Comparison of ENCODE assay signal across 9 cellular contexts in the genomic region with DNA sequence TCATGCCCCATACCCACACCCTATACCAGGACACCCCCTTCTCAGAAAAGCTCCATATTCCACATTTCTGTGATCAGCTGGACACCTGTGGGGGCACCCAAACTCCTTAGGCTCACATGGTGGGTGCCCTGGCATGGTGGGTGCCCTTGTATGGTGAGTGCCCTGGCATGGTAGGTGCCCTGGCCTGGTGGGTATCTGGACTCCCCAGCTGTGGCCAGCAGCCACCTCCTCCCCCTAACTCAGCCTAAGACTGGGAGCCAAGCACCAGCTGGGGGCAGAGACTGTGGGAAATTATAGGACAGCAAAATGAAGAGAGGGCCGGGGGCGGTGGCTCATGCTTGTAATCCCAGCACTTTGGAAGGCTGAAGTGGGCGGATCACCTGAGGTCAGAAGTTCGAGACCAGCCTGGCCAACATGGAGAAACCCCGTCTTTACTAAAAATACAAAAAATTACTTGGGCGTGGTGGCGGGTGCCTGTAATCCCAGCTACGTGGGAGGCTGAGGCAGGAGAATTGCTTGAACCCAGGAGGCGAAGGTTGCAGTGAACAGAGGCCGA. TPM values are rescaled to one million over a fixed set of nuclear protein-coding genes. Genes with fewer than 3 reads are reported as not detected.
DNase-seq lines count a peak whose midpoint lies in the region; ATAC-seq and TF ChIP-seq lines count a peak whose summit lies in the region.
"Not testable (repeated sequence)": the region's sequence is repeated elsewhere in the genome, so short reads cannot be mapped to it uniquely, and the experiment has no call there.
"Had no signal": no experiment of that assay in that cellular context is flagged by ENCODE, and none has a peak within 500 bp of the region (broad histone marks: within the 10 kb centered on the region; RNA-seq: fewer than 3 reads in every experiment).

No MANE protein-coding gene starts in this region.

- peak overlapping the region in 5 of 7 donors; percentile 10 to 79 (median 59) for H3K27ac Mint-ChIP-seq in CD4-positive, alpha-beta memory T cell
- H3K27ac Mint-ChIP-seq in activated CD4-positive, alpha-beta memory T cell treated with anti-CD3 and anti-CD28 coated beads, Interleukin-2, amount 10 ng/mL, durations not matched to agents 7 days and 5 days; activated naive CD4-positive, alpha-beta T cell treated with anti-CD3 and anti-CD28 coated beads, Interleukin-2, amount 50 U/mL, for 24 hours; immature natural killer cell; natural killer cell treated with Interleukin-12 subunit alpha and Interleukin-12 subunit beta and Interleukin-15 and Interleukin-18, amount 100 ng/mL, for 72 hours; stimulated activated naive B cell treated with anti-CD40 and anti-IgM and Interleukin-4, amounts not matched to agents 10 μg/mL and 1 μg/mL and 100 μg/mL, for 72 hours: not testable (repeated sequence)
- peak overlapping the region; percentile 61 for H3K27ac Mint-ChIP-seq in chondrocyte (ENCODE audit: unreplicated experiment)

- H3K4me3 ChIP-seq in CD4-positive, alpha-beta memory T cell (ENCODE audit: low read length in 2 of 2), result not testable (repeated sequence)

- H3K9me3 ChIP-seq in CD4-positive, alpha-beta memory T cell (ENCODE audit: control insufficient read depth in 1 of 2, low read length in 2 of 2), result not testable (repeated sequence)

- H3K4me1 Mint-ChIP-seq in CD4-positive, alpha-beta memory T cell, result peaks cover 12 to 43% (median 25%) of the 10 kb centered on the region in 4 donors
- peaks cover 44% of the 10 kb centered on the region for H3K4me1 Mint-ChIP-seq in activated CD4-positive, alpha-beta memory T cell treated with anti-CD3 and anti-CD28 coated beads, Interleukin-2, amount 10 ng/mL, durations not matched to agents 7 days and 5 days
- H3K4me1 Mint-ChIP-seq in activated naive CD4-positive, alpha-beta T cell treated with anti-CD3 and anti-CD28 coated beads, Interleukin-2, amount 50 U/mL, for 24 hours, result peaks cover 14% of the 10 kb centered on the region
- H3K4me1 Mint-ChIP-seq in chondrocyte (ENCODE audit: low read depth) (peaks cover 40% of the 10 kb centered on the region), immature natural killer cell (peaks cover 14 to 20% of the 10 kb centered on the region in 2 donors)
- not testable (repeated sequence) for H3K4me1 Mint-ChIP-seq in natural killer cell treated with Interleukin-12 subunit alpha and Interleukin-12 subunit beta and Interleukin-15 and Interleukin-18, amount 100 ng/mL, for 72 hours (ENCODE audit: low read depth in 2 of 2)
- H3K4me1 Mint-ChIP-seq in stimulated activated naive B cell treated with anti-CD40 and anti-IgM and Interleukin-4, amounts not matched to agents 10 μg/mL and 1 μg/mL and 100 μg/mL, for 72 hours, result peaks cover 7 to 19% of the 10 kb centered on the region in 2 donors

- POLR2A ChIA-PET in CD4-positive, alpha-beta memory T cell (lab: Charles Lee; ENCODE audit: partially characterized antibody), result interaction anchor here (0.7 to 0.9 kb wide), 2 partner anchors 8 to 15 kb away, joined by 3 to 4 read pairs; no protein-coding TSS in a partner anchor
- POLR2A ChIA-PET in RWPE1 (lab: Yijun Ruan, JAX; ENCODE audit: low non-redundant PET), result interaction anchor here (0.7 kb wide), 1 partner anchor 60 kb away, joined by 9 read pairs; no protein-coding TSS in a partner anchor
- POLR2A ChIA-PET in activated CD4-positive, alpha-beta memory T cell treated with anti-CD3 and anti-CD28 coated beads, Interleukin-2, amount 10 ng/mL, durations not matched to agents 7 days and 5 days (lab: Charles Lee), result interaction anchor here (0.8 to 1.4 kb wide), 3 partner anchors 8 to 25 kb away, joined by 3 to 5 read pairs (median 5); no protein-coding TSS in a partner anchor

- ATAC-seq in natural killer cell treated with Interleukin-12 subunit alpha and Interleukin-12 subunit beta and Interleukin-15 and Interleukin-18, amount 100 ng/mL, for 72 hours; stimulated activated naive B cell treated with anti-CD40 and anti-IgM and Interleukin-4, amounts not matched to agents 10 μg/mL and 1 μg/mL and 100 μg/mL, for 72 hours (replicated peaks): not testable (repeated sequence)

- not testable (repeated sequence) for H3K36me3 ChIP-seq in CD4-positive, alpha-beta memory T cell (ENCODE audit: insufficient read depth, low read length)

- not testable (repeated sequence) for H3K27me3 ChIP-seq in CD4-positive, alpha-beta memory T cell (ENCODE audit: insufficient read depth, low read length)

- intact Hi-C loops in CD4-positive, alpha-beta memory T cell (cut with micrococcal nuclease), result not testable (repeated sequence)

- not testable (repeated sequence) for H3K9me3 Mint-ChIP-seq in CD4-positive, alpha-beta memory T cell; activated CD4-positive, alpha-beta memory T cell treated with anti-CD3 and anti-CD28 coated beads, Interleukin-2, amount 10 ng/mL, durations not matched to agents 7 days and 5 days; activated naive CD4-positive, alpha-beta T cell treated with anti-CD3 and anti-CD28 coated beads, Interleukin-2, amount 50 U/mL, for 24 hours; chondrocyte (ENCODE audit: low read depth); immature natural killer cell; natural killer cell treated with Interleukin-12 subunit alpha and Interleukin-12 subunit beta and Interleukin-15 and Interleukin-18, amount 100 ng/mL, for 72 hours; stimulated activated naive B cell treated with anti-CD40 and anti-IgM and Interleukin-4, amounts not matched to agents 10 μg/mL and 1 μg/mL and 100 μg/mL, for 72 hours

- H3K27me3 Mint-ChIP-seq in CD4-positive, alpha-beta memory T cell; chondrocyte (ENCODE audit: low read depth): not testable (repeated sequence)
- H3K27me3 Mint-ChIP-seq in activated CD4-positive, alpha-beta memory T cell treated with anti-CD3 and anti-CD28 coated beads, Interleukin-2, amount 10 ng/mL, durations not matched to agents 7 days and 5 days, result peaks cover 22% of the 10 kb centered on the region
- peaks cover 15% of the 10 kb centered on the region for H3K27me3 Mint-ChIP-seq in activated naive CD4-positive, alpha-beta T cell treated with anti-CD3 and anti-CD28 coated beads, Interleukin-2, amount 50 U/mL, for 24 hours
- H3K27me3 Mint-ChIP-seq in immature natural killer cell (ENCODE audit: low read depth in 3 of 3), result peaks cover 6 to 22% (median 21%) of the 10 kb centered on the region in 3 donors
- peaks cover 0 to 11% of the 10 kb centered on the region in 2 donors for H3K27me3 Mint-ChIP-seq in natural killer cell treated with Interleukin-12 subunit alpha and Interleukin-12 subunit beta and Interleukin-15 and Interleukin-18, amount 100 ng/mL, for 72 hours
- peaks cover 78 to 90% of the 10 kb centered on the region in 2 donors for H3K27me3 Mint-ChIP-seq in stimulated activated naive B cell treated with anti-CD40 and anti-IgM and Interleukin-4, amounts not matched to agents 10 μg/mL and 1 μg/mL and 100 μg/mL, for 72 hours

- peak overlapping the region; percentile 53 to 79 (median 62) for H3K4me3 Mint-ChIP-seq in CD4-positive, alpha-beta memory T cell
- H3K4me3 Mint-ChIP-seq in activated CD4-positive, alpha-beta memory T cell treated with anti-CD3 and anti-CD28 coated beads, Interleukin-2, amount 10 ng/mL, durations not matched to agents 7 days and 5 days, result peak overlapping the region; percentile 30
- peak overlapping the region; percentile 63 for H3K4me3 Mint-ChIP-seq in activated naive CD4-positive, alpha-beta T cell treated with anti-CD3 and anti-CD28 coated beads, Interleukin-2, amount 50 U/mL, for 24 hours
- H3K4me3 Mint-ChIP-seq in chondrocyte (ENCODE audit: unreplicated experiment) (peak overlapping the region; percentile 57), immature natural killer cell (peak overlapping the region in 3 of 5 donors; percentile 25 to 56 (median 27))
- H3K4me3 Mint-ChIP-seq in natural killer cell treated with Interleukin-12 subunit alpha and Interleukin-12 subunit beta and Interleukin-15 and Interleukin-18, amount 100 ng/mL, for 72 hours, result not testable (repeated sequence)
- peak overlapping the region; percentile 47 to 60 for H3K4me3 Mint-ChIP-seq in stimulated activated naive B cell treated with anti-CD40 and anti-IgM and Interleukin-4, amounts not matched to agents 10 μg/mL and 1 μg/mL and 100 μg/mL, for 72 hours

- not testable (repeated sequence) for H3K36me3 Mint-ChIP-seq in CD4-positive, alpha-beta memory T cell; activated naive CD4-positive, alpha-beta T cell treated with anti-CD3 and anti-CD28 coated beads, Interleukin-2, amount 50 U/mL, for 24 hours
- H3K36me3 Mint-ChIP-seq in activated CD4-positive, alpha-beta memory T cell treated with anti-CD3 and anti-CD28 coated beads, Interleukin-2, amount 10 ng/mL, durations not matched to agents 7 days and 5 days (ENCODE audit: low read depth), result peaks cover 32% of the 10 kb centered on the region
- peaks cover 25% of the 10 kb centered on the region for H3K36me3 Mint-ChIP-seq in chondrocyte (ENCODE audit: low read depth)
- H3K36me3 Mint-ChIP-seq in immature natural killer cell, result peaks cover 16 to 21% (median 16%) of the 10 kb centered on the region in 3 donors
- peaks cover 11% of the 10 kb centered on the region for H3K36me3 Mint-ChIP-seq in natural killer cell treated with Interleukin-12 subunit alpha and Interleukin-12 subunit beta and Interleukin-15 and Interleukin-18, amount 100 ng/mL, for 72 hours
- peaks cover 28 to 37% of the 10 kb centered on the region in 2 donors for H3K36me3 Mint-ChIP-seq in stimulated activated naive B cell treated with anti-CD40 and anti-IgM and Interleukin-4, amounts not matched to agents 10 μg/mL and 1 μg/mL and 100 μg/mL, for 72 hours

- not testable (repeated sequence) for H3K27ac ChIP-seq in CD4-positive, alpha-beta memory T cell (ENCODE audit: low read depth, low read length)
- peak overlapping the region; percentile 82 for H3K27ac ChIP-seq in RWPE1

- peaks cover 27% of the 10 kb centered on the region for H3K4me1 ChIP-seq in CD4-positive, alpha-beta memory T cell (ENCODE audit: insufficient read depth, low read length)

- DNase-seq in CD4-positive, alpha-beta memory T cell; RWPE1 (ENCODE audit: low spot score); activated CD4-positive, alpha-beta memory T cell treated with anti-CD3 and anti-CD28 coated beads, Interleukin-2, amount 10 ng/mL, durations not matched to agents 7 days and 5 days; chondrocyte (ENCODE audit: low spot score); immature natural killer cell; stimulated activated naive B cell treated with anti-CD40 and anti-IgM and Interleukin-4, amounts not matched to agents 10 μg/mL and 1 μg/mL and 100 μg/mL, for 72 hours: not testable (repeated sequence)
- peak; percentile 29 for DNase-seq in natural killer cell treated with Interleukin-12 subunit alpha and Interleukin-12 subunit beta and Interleukin-15 and Interleukin-18, amount 100 ng/mL, for 72 hours (ENCODE audit: low spot score)

- not testable (repeated sequence) for TF ChIP-seq CTCF in RWPE1 (conservative IDR thresholded peaks at IDR 0.05; ENCODE audit: low read depth); chondrocyte (IDR thresholded peaks at IDR 0.05)

- CTCF ChIA-PET in CD4-positive, alpha-beta memory T cell (lab: Charles Lee; ENCODE audit: partially characterized antibody), result interaction anchor here (1.3 kb wide), 1 partner anchor 12 kb away, joined by 3 read pairs; no protein-coding TSS in a partner anchor
- CTCF ChIA-PET in RWPE1 (lab: Yijun Ruan, JAX), result interaction anchor here (0.7 kb wide), 1 partner anchor 20 kb away, joined by 4 read pairs; no protein-coding TSS in a partner anchor
- CTCF ChIA-PET in activated CD4-positive, alpha-beta memory T cell treated with anti-CD3 and anti-CD28 coated beads, Interleukin-2, amount 10 ng/mL, durations not matched to agents 7 days and 5 days (lab: Charles Lee), result interaction anchor here (0.6 kb wide), 1 partner anchor 74 kb away, joined by 3 read pairs; no protein-coding TSS in a partner anchor

RNA-seq across cellular contexts. Expression of a gene that starts 1.3 kb away (rescaled TPM):
- total RNA-seq in CD4-positive, alpha-beta memory T cell, result under 1 TPM; 0.75 to 0.81 TPM
- under 1 TPM in 1 of 2 donors, not detected in 1; 0.24 TPM for polyA plus RNA-seq in CD4-positive, alpha-beta memory T cell
- total RNA-seq in activated CD4-positive, alpha-beta memory T cell treated with anti-CD3 and anti-CD28 coated beads, Interleukin-2, amount 10 ng/mL, durations not matched to agents 7 days and 5 days, result under 1 TPM; 0.65 to 0.75 TPM
- total RNA-seq in chondrocyte, result 5.6 to 9.5 TPM (median 9.2 TPM) in 3 replicates
- under 1 TPM in 1 of 3 donors, not detected in 2; 0.04 TPM for polyA plus RNA-seq in immature natural killer cell
- total RNA-seq in natural killer cell treated with Interleukin-12 subunit alpha and Interleukin-12 subunit beta and Interleukin-15 and Interleukin-18, amount 100 ng/mL, for 72 hours, result under 1 TPM; 0.17 to 0.78 TPM
- polyA plus RNA-seq: CD14-positive monocyte had no signal

RNA-seq across cellular contexts. Expression of a gene that starts 15.6 kb away (rescaled TPM):
- total RNA-seq in CD4-positive, alpha-beta memory T cell, result 10 to 100 TPM; 36.3 to 40.3 TPM
- polyA plus RNA-seq in CD4-positive, alpha-beta memory T cell, result 10 to 100 TPM in 1 of 2 donors, 1 to 10 TPM in 1; 4.4 to 23.4 TPM
- 10 to 100 TPM; 33.3 to 35.1 TPM for total RNA-seq in activated CD4-positive, alpha-beta memory T cell treated with anti-CD3 and anti-CD28 coated beads, Interleukin-2, amount 10 ng/mL, durations not matched to agents 7 days and 5 days
- total RNA-seq in chondrocyte, result 14.8 to 18.6 TPM (median 16.2 TPM) in 3 replicates
- polyA plus RNA-seq in immature natural killer cell, result 10 to 100 TPM in 1 of 3 donors, 1 to 10 TPM in 2; 5.8 to 27.2 (median 6.4) TPM
- 10 to 100 TPM; 17.9 to 30.9 TPM for total RNA-seq in natural killer cell treated with Interleukin-12 subunit alpha and Interleukin-12 subunit beta and Interleukin-15 and Interleukin-18, amount 100 ng/mL, for 72 hours

RNA-seq across cellular contexts. Expression of a gene that starts 24.2 kb away (rescaled TPM):
- 100 to 1,000 TPM; 429 to 464 TPM for total RNA-seq in CD4-positive, alpha-beta memory T cell
- 100 to 1,000 TPM in 1 of 2 donors, 10 to 100 TPM in 1; 87.9 to 225 TPM for polyA plus RNA-seq in CD4-positive, alpha-beta memory T cell
- total RNA-seq in activated CD4-positive, alpha-beta memory T cell treated with anti-CD3 and anti-CD28 coated beads, Interleukin-2, amount 10 ng/mL, durations not matched to agents 7 days and 5 days, result 100 to 1,000 TPM; 264 to 267 TPM
- total RNA-seq in chondrocyte, result 164 to 235 TPM (median 164 TPM) in 3 replicates
- 100 to 1,000 TPM in 1 of 3 donors, 10 to 100 TPM in 2; 57.0 to 198 (median 84.1) TPM for polyA plus RNA-seq in immature natural killer cell
- total RNA-seq in natural killer cell treated with Interleukin-12 subunit alpha and Interleukin-12 subunit beta and Interleukin-15 and Interleukin-18, amount 100 ng/mL, for 72 hours, result 100 to 1,000 TPM; 348 to 422 TPM

RNA-seq across cellular contexts. Expression of a gene that starts 33.8 kb away (rescaled TPM):
- 1 to 10 TPM in 1 of 2 experiments, under 1 TPM in 1; 0.19 to 1.3 TPM for total RNA-seq in CD4-positive, alpha-beta memory T cell
- under 1 TPM in 1 of 2 donors, not detected in 1; 0.14 TPM for polyA plus RNA-seq in CD4-positive, alpha-beta memory T cell
- total RNA-seq in activated CD4-positive, alpha-beta memory T cell treated with anti-CD3 and anti-CD28 coated beads, Interleukin-2, amount 10 ng/mL, durations not matched to agents 7 days and 5 days, result under 1 TPM; 0.23 to 0.55 TPM
- total RNA-seq in chondrocyte, result 0.15 to 0.24 TPM (median 0.15 TPM) in 3 replicates
- under 1 TPM in 1 of 3 donors, not detected in 2; 0.76 TPM for polyA plus RNA-seq in immature natural killer cell
- total RNA-seq in natural killer cell treated with Interleukin-12 subunit alpha and Interleukin-12 subunit beta and Interleukin-15 and Interleukin-18, amount 100 ng/mL, for 72 hours, result under 1 TPM in 1 of 2 donors, not detected in 1; 0.24 TPM

RNA-seq across cellular contexts. Expression of a gene that starts 53.0 kb away (rescaled TPM):
- total RNA-seq in CD4-positive, alpha-beta memory T cell, result under 1 TPM in 1 of 2 experiments, not detected in 1; 0.47 TPM
- under 1 TPM in 1 of 2 donors, not detected in 1; 0.69 TPM for polyA plus RNA-seq in CD4-positive, alpha-beta memory T cell
- total RNA-seq in activated CD4-positive, alpha-beta memory T cell treated with anti-CD3 and anti-CD28 coated beads, Interleukin-2, amount 10 ng/mL, durations not matched to agents 7 days and 5 days, result not detected
- total RNA-seq in chondrocyte, result 14.6 to 69.2 TPM (median 15.2 TPM) in 3 replicates
- polyA plus RNA-seq in immature natural killer cell, result 1 to 10 TPM; 2.1 to 9.6 (median 3.3) TPM
- not detected for total RNA-seq in natural killer cell treated with Interleukin-12 subunit alpha and Interleukin-12 subunit beta and Interleukin-15 and Interleukin-18, amount 100 ng/mL, for 72 hours
